ENCODE assay signal across 8 cellular contexts in the genomic region with DNA sequence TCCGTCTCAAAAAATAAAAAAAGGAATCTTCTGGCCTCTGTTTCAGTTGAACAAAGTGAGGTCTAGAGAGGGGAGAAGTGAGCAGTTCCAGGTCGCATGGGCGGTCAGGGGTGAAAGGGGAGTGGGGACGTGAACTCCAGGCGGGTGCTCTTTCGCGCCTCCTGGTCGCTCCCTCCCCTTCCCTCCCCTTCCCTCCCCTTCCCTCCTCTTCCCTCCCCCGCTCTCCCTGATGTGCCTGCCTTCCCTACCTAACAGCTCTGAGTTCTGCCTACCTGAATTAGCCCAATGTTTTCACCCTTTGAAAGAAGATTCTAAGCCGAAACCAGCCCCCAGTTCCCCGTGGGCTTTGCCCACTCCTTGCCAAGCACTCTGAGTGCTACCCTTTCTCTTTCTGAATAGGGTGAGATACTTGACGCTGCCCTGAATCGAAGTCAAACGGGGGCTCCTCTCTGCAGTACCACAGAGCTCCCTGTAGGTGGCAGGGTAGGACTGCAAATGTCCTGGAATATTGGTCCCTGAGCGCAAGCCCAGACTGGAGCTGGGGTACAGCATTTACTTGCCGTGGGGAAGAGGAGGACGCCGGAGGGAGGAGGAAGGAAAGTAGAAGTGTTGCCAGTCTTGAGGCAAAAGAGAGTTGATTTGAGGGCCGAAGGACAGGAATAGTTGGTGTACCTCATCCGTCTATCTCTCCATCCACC.
A peak's percentile ranks its signal among the peaks of the same experiment; 100 is the strongest.
DNase-seq lines count a peak whose midpoint lies in the region; ATAC-seq and TF ChIP-seq lines count a peak whose summit lies in the region.
"Not testable (repeated sequence)": the region's sequence is repeated elsewhere in the genome, so short reads cannot be mapped to it uniquely, and the experiment has no call there.

No MANE protein-coding gene starts in this region.

- H3K27ac ChIP-seq in iPS DF 6.9 (ENCODE audit: low read length); uterus: not testable (repeated sequence)

- ATAC-seq in HG03097 (IDR thresholded peaks at IDR 0.05; ENCODE audit: low FRiP score, unreplicated experiment) = peak; percentile 47
- ATAC-seq in sciatic nerve = peak; percentile 77

- H3K9me3 Mint-ChIP-seq in MCF 10A (ENCODE audit: unreplicated experiment) = not testable (repeated sequence)

- H3K27me3 ChIP-seq in iPS DF 6.9 (ENCODE audit: control insufficient read depth, insufficient read depth, low read length); uterus: not testable (repeated sequence)

- POLR2A ChIA-PET in MCF 10A (lab: Yijun Ruan, JAX) = not testable (repeated sequence)

- not testable (repeated sequence) for H3K4me3 Mint-ChIP-seq in MCF 10A (ENCODE audit: unreplicated experiment)

- not testable (repeated sequence) for H3K4me1 Mint-ChIP-seq in MCF 10A (ENCODE audit: insufficient read depth, unreplicated experiment)

- TF ChIP-seq POLR2A in uterus (IDR thresholded peaks at IDR 0.05) = not testable (repeated sequence)

- not testable (repeated sequence) for H3K36me3 ChIP-seq in iPS DF 6.9 (ENCODE audit: control insufficient read depth, insufficient read depth, low read length); uterus

- not testable (repeated sequence) for H3K9me3 ChIP-seq in iPS DF 6.9 (ENCODE audit: control insufficient read depth, insufficient read depth, low read length); uterus

- H3K4me3 ChIP-seq in GM12864 (ENCODE audit: low read depth, low read length); uterus: not testable (repeated sequence)
- peak overlapping the region; percentile 26; the same call in 1 of the 2 replicates for H3K4me3 ChIP-seq in iPS DF 6.9 (ENCODE audit: low read length)

- CTCF ChIA-PET in MCF 10A (lab: Yijun Ruan, JAX) = not testable (repeated sequence)

- WGBS in iPS DF 6.9 (ENCODE audit: insufficient coverage, insufficient read length) = no CpG with 5 or more reads among the region's 20 CpGs

- not testable (repeated sequence) for H3K4me1 ChIP-seq in iPS DF 6.9 (ENCODE audit: control insufficient read depth, insufficient read depth, low read length); uterus

- H3K36me3 Mint-ChIP-seq in MCF 10A (ENCODE audit: insufficient read depth, unreplicated experiment) = not testable (repeated sequence)

- not testable (repeated sequence) for H3K27me3 Mint-ChIP-seq in MCF 10A (ENCODE audit: insufficient read depth, unreplicated experiment)

- intact Hi-C loops in MCF 10A (cut with micrococcal nuclease); sciatic nerve (cut with DNase I); uterus (cut with DNase I; ENCODE audit: low total_unique reads): not testable (repeated sequence)

- BruUV-seq in MCF 10A (replicated peaks; lab: Mats Ljungman, UMichigan) = not testable (repeated sequence)

- not testable (repeated sequence) for H3K27ac Mint-ChIP-seq in MCF 10A (ENCODE audit: low read depth, unreplicated experiment)

- DNase-seq in GM12864 (ENCODE audit: low read depth); MCF 10A (ENCODE audit: unreplicated experiment); iPS DF 6.9 (ENCODE audit: low read depth, low spot score); sciatic nerve (ENCODE audit: low spot score): not testable (repeated sequence)
- DNase-seq in NOMO-1 (lab: John Stamatoyannopoulos, UW; ENCODE audit: unreplicated experiment in 2 of 2) (peak; percentile 53 to 54), uterus (peak; percentile 16 to 32)
- DNase-seq in activated CD4-positive, alpha-beta T cell treated with anti-CD3 and anti-CD28 coated beads, Interleukin-2, amount 50 U/mL, for 24 hours (ENCODE audit: low read depth in 1 of 2, low spot score in 1 of 2) = peak; percentile 6 to 28

- TF ChIP-seq CTCF in GM12864 (IDR thresholded peaks at IDR 0.05; ENCODE audit: low read depth, low read length, missing control alignments) (peak; percentile 56), MCF 10A (IDR thresholded peaks at IDR 0.05; ENCODE audit: unreplicated experiment) (peak; percentile 63), uterus (IDR thresholded peaks at IDR 0.05) (peak; percentile 39 to 55 (median 46))
